In genomic region chr15:43776718-43777292, GRCh38 we compare ENCODE assay signal across 8 cellular contexts. TPM values are rescaled to one million over a fixed set of nuclear protein-coding genes. Genes with fewer than 3 reads are reported as not detected.
DNase-seq lines count a peak whose midpoint lies in the region; ATAC-seq and TF ChIP-seq lines count a peak whose summit lies in the region.

ELL3 (minus strand) TSS chr15:43776966; CDS start chr15:43776901, 65 bp downstream.

- peak within 1 kb of the TSS; percentile 63 to 91 (median 82) for H3K4me3 ChIP-seq in liver (ENCODE audit: low read depth in 1 of 3, low read length in 3 of 3)

- TF ChIP-seq RAD21 in liver (IDR thresholded peaks at IDR 0.05) = no peak

- peaks cover 0 to 20% (median 11%) of the 10 kb centered on the region in 4 donors for H3K4me1 ChIP-seq in liver (ENCODE audit: control insufficient read depth in 4 of 4, insufficient read depth in 4 of 4, low read length in 3 of 4)

- no peak for TF ChIP-seq CTCF in liver (IDR thresholded peaks at IDR 0.05; ENCODE audit: low read depth, low read length, missing input control)

- ATAC-seq in HG03045 (IDR thresholded peaks at IDR 0.05; ENCODE audit: unreplicated experiment) = peak; percentile 37

- DNase-seq in NCI-H187 (lab: John Stamatoyannopoulos, UW) (peak; percentile 44 to 88), NCI-H187 treated with DMSO at 0.1 percent for 48 hours (lab: John Stamatoyannopoulos, UW) (no peak), NCI-H2196 treated with DMSO at 0.1 percent for 48 hours (lab: John Stamatoyannopoulos, UW; ENCODE audit: unreplicated experiment) (peak; percentile 42)
- peak; percentile 58 to 73 for DNase-seq in activated CD4-positive, alpha-beta T cell treated with anti-CD3 and anti-CD28 coated beads for 24 hours (ENCODE audit: low read depth in 2 of 2)
- DNase-seq in stimulated activated CD4-positive, alpha-beta T cell treated with anti-CD3 and anti-CD28 coated beads, TNF-alpha, amount 100 ng/mL, for 24 hours (ENCODE audit: low read depth in 3 of 3) = peak; percentile 41 to 77 (median 48)

- peaks cover 5 to 22% (median 19%) of the 10 kb centered on the region in 4 donors for H3K36me3 ChIP-seq in liver (ENCODE audit: control insufficient read depth in 4 of 4, insufficient read depth in 3 of 4, low read depth in 1 of 4, low read length in 3 of 4)

- peak within 1 kb of the TSS; percentile 42 to 92 for H3K9ac ChIP-seq in liver (ENCODE audit: low read depth in 1 of 2, low read length in 2 of 2)

- H3K27me3 ChIP-seq in liver (ENCODE audit: control insufficient read depth in 4 of 4, insufficient read depth in 4 of 4, low read length in 3 of 4) = no peaks in the 10 kb centered on the region

- H3K9me3 ChIP-seq in liver (ENCODE audit: control insufficient read depth in 4 of 4, low read length in 3 of 4) = no peaks in the 10 kb centered on the region

- WGBS in liver = under 1% methylated on average over 41 of the region's 41 CpGs

- peak within 1 kb of the TSS; percentile 65 for H3K27ac ChIP-seq in cingulate gyrus (ENCODE audit: low read depth, low read length)
- H3K27ac ChIP-seq in liver (ENCODE audit: low read depth in 1 of 2, low read length in 2 of 2) = peak within 1 kb of the TSS; percentile 84 to 88

TF ChIP-seq in liver, 16 proteins besides CTCF, POLR2A, EP300 and RAD21:
- TF ChIP-seq EGR1 (IDR thresholded peaks at IDR 0.05; ENCODE audit: low read depth in 2 of 2) = peak; percentile 89
- TF ChIP-seq ZBTB33 (IDR thresholded peaks at IDR 0.05) = no peak
- TF ChIP-seq MAX (IDR thresholded peaks at IDR 0.05) = no peak

RNA-seq across cellular contexts. Expression of gene ELL3, which starts in this region (rescaled TPM):
- total RNA-seq in liver = under 1 TPM; 0.89 to 0.92 TPM
- polyA plus RNA-seq in liver = 1 to 10 TPM in 1 of 2 donors, under 1 TPM in 1; 0.74 to 1.4 TPM
